1 cellular context compared by ENCODE assay signal in the genomic region with DNA sequence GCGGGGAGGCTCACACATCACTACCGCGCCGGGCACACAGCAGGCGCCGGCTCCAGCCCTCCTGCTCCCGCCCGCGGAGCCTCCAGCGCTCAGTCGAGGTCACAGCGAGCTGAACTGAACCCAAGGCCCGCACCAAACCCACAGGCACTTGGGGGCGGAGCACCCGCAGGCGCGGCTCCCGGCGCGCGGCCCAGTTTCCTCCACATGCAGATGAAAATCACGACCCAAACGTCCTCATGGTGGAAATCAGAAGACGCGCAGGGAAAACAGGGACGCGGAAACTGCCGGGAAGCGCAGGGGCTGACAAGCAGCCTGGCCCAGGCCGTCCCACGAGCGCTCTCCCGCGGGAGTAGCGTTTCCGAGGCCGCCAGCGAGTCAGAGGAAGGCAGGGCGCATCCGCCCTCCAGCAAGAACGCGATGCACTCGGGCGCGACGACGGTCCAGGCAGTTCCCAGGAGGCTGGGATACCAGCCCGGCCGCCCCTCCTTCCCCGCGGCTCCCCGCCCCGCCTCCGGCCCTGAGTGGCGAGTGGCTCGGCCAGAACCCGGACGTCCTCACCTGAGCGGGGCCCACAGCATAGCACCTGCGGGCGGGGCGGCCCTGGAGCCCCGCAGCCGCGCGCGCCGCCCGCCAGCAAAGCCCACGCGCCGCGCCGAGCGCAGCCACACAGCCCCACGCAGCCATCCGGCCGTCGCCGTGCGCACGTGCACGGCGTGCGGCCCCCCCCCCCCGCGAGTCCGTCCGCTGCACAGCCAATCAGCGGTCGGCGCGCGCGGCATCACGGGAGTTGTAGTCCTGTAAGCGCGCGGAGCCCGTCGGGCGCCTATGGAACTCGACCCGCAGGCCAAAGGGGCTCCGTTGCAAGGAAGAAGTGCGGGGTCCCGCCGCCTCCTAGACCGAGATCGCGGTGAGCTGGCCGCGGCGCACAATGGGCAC.
TF ChIP-seq lines count a peak whose summit lies in the region.

HDHD5 (minus strand) TSS at position 710 of the 936 bp plus-strand sequence; CDS start at position 684, 26 bp downstream.

TF ChIP-seq in HEK293, 187 proteins besides CTCF, POLR2A, EP300 and RAD21 (continued from another document and continues in another):
- TF ChIP-seq ZNF670 (tag by site-specific recombination; IDR thresholded peaks at IDR 0.05; ENCODE audit: low read depth) (no peak), PRDM4 (tag by site-specific recombination; IDR thresholded peaks at IDR 0.05) (no peak), ZNF837 (tag by site-specific recombination; IDR thresholded peaks at IDR 0.05) (no peak), ZBTB8A (tag by site-specific recombination; IDR thresholded peaks at IDR 0.05) (peak; percentile 93), ZNF555 (tag by site-specific recombination; conservative IDR thresholded peaks at IDR 0.05) (no peak), SP3 (tag by site-specific recombination; IDR thresholded peaks at IDR 0.05) (peak; percentile 84), ZSCAN16 (tag by site-specific recombination; IDR thresholded peaks at IDR 0.05) (peak; percentile 80), ZNF624 (tag by site-specific recombination; IDR thresholded peaks at IDR 0.05) (no peak), ZNF449 (tag by site-specific recombination; IDR thresholded peaks at IDR 0.05) (no peak; the same call in 1 of the 2 replicates), GLI2 (tag by site-specific recombination; IDR thresholded peaks at IDR 0.05; ENCODE audit: borderline replicate concordance, low read depth) (no peak), KLF10 (tag by site-specific recombination; IDR thresholded peaks at IDR 0.05) (0 out of 2 replicates have a peak, but pooled peaks have one; percentile 10), ZNF560 (tag by site-specific recombination; IDR thresholded peaks at IDR 0.05; ENCODE audit: borderline replicate concordance) (no peak), ZNF76 (tag by site-specific recombination; IDR thresholded peaks at IDR 0.05; ENCODE audit: borderline replicate concordance, low read depth) (peak; percentile 93), ZNF548 (tag by site-specific recombination; IDR thresholded peaks at IDR 0.05) (no peak), GFI1B (tag by site-specific recombination; IDR thresholded peaks at IDR 0.05) (0 out of 2 replicates have a peak, but pooled peaks have one; percentile 41), ZNF324 (tag by site-specific recombination; IDR thresholded peaks at IDR 0.05) (no peak), ZNF121 (tag by site-specific recombination; IDR thresholded peaks at IDR 0.05) (no peak), SCRT2 (tag by site-specific recombination; IDR thresholded peaks at IDR 0.05) (no peak), ZNF473 (tag by site-specific recombination; IDR thresholded peaks at IDR 0.05) (no peak), SETDB1 (IDR thresholded peaks at IDR 0.05; ENCODE audit: insufficient read length, low read length) (no peak), ZNF292 (tag by site-specific recombination; IDR thresholded peaks at IDR 0.05; ENCODE audit: borderline replicate concordance, low read depth) (no peak), ZNF585B (tag by site-specific recombination; IDR thresholded peaks at IDR 0.05) (no peak), ZBTB6 (tag by site-specific recombination; IDR thresholded peaks at IDR 0.05) (peak; percentile 92), ZBTB1 (tag by site-specific recombination; IDR thresholded peaks at IDR 0.05) (no peak), ZNF621 (tag by site-specific recombination; IDR thresholded peaks at IDR 0.05) (no peak), SCRT1 (tag by site-specific recombination; IDR thresholded peaks at IDR 0.05; ENCODE audit: borderline replicate concordance) (no peak), ZNF354C (tag by site-specific recombination; IDR thresholded peaks at IDR 0.05; ENCODE audit: borderline replicate concordance, low read depth) (no peak), ZNF19 (tag by site-specific recombination; IDR thresholded peaks at IDR 0.05; ENCODE audit: low read depth) (no peak), ZNF514 (tag by site-specific recombination; IDR thresholded peaks at IDR 0.05) (no peak), SALL2 (tag by site-specific recombination; IDR thresholded peaks at IDR 0.05; ENCODE audit: borderline replicate concordance) (no peak), ZNF776 (tag by site-specific recombination; IDR thresholded peaks at IDR 0.05; ENCODE audit: borderline replicate concordance) (no peak), ZNF16 (tag by site-specific recombination; IDR thresholded peaks at IDR 0.05; ENCODE audit: low read depth) (no peak), ZNF664 (tag by site-specific recombination; IDR thresholded peaks at IDR 0.05) (no peak), ZSCAN23 (tag by site-specific recombination; IDR thresholded peaks at IDR 0.05) (no peak), ZNF18 (tag by site-specific recombination; IDR thresholded peaks at IDR 0.05) (no peak), WT1 (tag by site-specific recombination; IDR thresholded peaks at IDR 0.05) (no peak)
- TF ChIP-seq, protein P1, sequence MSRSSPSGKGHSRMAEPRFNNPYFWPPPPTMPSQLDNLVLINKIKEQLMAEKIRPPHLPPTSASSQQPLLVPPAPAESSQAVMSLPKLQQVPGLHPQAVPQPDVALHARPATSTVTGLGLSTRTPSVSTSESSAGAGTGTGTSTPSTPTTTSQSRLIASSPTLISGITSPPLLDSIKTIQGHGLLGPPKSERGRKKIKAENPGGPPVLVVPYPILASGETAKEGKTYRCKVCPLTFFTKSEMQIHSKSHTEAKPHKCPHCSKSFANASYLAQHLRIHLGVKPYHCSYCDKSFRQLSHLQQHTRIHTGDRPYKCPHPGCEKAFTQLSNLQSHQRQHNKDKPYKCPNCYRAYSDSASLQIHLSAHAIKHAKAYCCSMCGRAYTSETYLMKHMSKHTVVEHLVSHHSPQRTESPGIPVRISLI (tag by site-specific recombination; IDR thresholded peaks at IDR 0.05) = no peak
- TF ChIP-seq, protein P2, sequence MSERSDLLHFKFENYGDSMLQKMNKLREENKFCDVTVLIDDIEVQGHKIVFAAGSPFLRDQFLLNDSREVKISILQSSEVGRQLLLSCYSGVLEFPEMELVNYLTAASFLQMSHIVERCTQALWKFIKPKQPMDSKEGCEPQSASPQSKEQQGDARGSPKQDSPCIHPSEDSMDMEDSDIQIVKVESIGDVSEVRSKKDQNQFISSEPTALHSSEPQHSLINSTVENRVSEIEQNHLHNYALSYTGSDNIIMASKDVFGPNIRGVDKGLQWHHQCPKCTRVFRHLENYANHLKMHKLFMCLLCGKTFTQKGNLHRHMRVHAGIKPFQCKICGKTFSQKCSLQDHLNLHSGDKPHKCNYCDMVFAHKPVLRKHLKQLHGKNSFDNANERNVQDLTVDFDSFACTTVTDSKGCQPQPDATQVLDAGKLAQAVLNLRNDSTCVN (tag by site-specific recombination; optimal IDR thresholded peaks at IDR 0.05) = peak; percentile 98
- TF ChIP-seq, protein P3, sequence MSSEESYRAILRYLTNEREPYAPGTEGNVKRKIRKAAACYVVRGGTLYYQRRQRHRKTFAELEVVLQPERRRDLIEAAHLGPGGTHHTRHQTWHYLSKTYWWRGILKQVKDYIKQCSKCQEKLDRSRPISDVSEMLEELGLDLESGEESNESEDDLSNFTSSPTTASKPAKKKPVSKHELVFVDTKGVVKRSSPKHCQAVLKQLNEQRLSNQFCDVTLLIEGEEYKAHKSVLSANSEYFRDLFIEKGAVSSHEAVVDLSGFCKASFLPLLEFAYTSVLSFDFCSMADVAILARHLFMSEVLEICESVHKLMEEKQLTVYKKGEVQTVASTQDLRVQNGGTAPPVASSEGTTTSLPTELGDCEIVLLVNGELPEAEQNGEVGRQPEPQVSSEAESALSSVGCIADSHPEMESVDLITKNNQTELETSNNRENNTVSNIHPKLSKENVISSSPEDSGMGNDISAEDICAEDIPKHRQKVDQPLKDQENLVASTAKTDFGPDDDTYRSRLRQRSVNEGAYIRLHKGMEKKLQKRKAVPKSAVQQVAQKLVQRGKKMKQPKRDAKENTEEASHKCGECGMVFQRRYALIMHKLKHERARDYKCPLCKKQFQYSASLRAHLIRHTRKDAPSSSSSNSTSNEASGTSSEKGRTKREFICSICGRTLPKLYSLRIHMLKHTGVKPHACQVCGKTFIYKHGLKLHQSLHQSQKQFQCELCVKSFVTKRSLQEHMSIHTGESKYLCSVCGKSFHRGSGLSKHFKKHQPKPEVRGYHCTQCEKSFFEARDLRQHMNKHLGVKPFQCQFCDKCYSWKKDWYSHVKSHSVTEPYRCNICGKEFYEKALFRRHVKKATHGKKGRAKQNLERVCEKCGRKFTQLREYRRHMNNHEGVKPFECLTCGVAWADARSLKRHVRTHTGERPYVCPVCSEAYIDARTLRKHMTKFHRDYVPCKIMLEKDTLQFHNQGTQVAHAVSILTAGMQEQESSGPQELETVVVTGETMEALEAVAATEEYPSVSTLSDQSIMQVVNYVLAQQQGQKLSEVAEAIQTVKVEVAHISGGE (tag by site-specific recombination; conservative IDR thresholded peaks at IDR 0.05; ENCODE audit: low read depth) = peak; percentile 41; the same call in 1 of the 2 replicates
- TF ChIP-seq, protein P4, sequence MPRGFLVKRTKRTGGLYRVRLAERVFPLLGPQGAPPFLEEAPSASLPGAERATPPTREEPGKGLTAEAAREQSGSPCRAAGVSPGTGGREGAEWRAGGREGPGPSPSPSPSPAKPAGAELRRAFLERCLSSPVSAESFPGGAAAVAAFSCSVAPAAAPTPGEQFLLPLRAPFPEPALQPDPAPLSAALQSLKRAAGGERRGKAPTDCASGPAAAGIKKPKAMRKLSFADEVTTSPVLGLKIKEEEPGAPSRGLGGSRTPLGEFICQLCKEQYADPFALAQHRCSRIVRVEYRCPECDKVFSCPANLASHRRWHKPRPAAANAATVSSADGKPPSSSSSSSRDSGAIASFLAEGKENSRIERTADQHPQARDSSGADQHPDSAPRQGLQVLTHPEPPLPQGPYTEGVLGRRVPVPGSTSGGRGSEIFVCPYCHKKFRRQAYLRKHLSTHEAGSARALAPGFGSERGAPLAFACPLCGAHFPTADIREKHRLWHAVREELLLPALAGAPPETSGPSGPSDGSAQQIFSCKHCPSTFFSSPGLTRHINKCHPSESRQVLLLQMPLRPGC (tag by site-specific recombination; IDR thresholded peaks at IDR 0.05) = peak; percentile 49; the same call in 1 of the 2 replicates
- TF ChIP-seq, protein P5, sequence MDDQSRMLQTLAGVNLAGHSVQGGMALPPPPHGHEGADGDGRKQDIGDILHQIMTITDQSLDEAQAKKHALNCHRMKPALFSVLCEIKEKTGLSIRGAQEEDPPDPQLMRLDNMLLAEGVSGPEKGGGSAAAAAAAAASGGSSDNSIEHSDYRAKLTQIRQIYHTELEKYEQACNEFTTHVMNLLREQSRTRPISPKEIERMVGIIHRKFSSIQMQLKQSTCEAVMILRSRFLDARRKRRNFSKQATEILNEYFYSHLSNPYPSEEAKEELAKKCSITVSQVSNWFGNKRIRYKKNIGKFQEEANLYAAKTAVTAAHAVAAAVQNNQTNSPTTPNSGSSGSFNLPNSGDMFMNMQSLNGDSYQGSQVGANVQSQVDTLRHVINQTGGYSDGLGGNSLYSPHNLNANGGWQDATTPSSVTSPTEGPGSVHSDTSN (CRISPR knock-in tag; IDR thresholded peaks at IDR 0.05) = no peak; the same call in 1 of the 2 replicates
